In genomic region chr3:180631317-180631716, GRCh38 we compare ENCODE assay signal across 21 cellular contexts. TPM values are rescaled to one million over a fixed set of nuclear protein-coding genes. Genes with fewer than 3 reads are reported as not detected.
DNase-seq lines count a peak whose midpoint lies in the region; ATAC-seq, FAIRE-seq and TF ChIP-seq lines count a peak whose summit lies in the region.
"Had no signal": no experiment of that assay in that cellular context is flagged by ENCODE, and none has a peak within 500 bp of the region (broad histone marks: within the 10 kb centered on the region; RNA-seq: fewer than 3 reads in every experiment).

No MANE protein-coding gene starts in this region.

- no peak overlapping the region for H3K4ac ChIP-seq in H9 (ENCODE audit: low read depth, low read length)

- H3K4me2 ChIP-seq in H9 (ENCODE audit: insufficient read depth, insufficient read length, low read length) (no peak overlapping the region), PC-3 (ENCODE audit: low read length) (no peak overlapping the region)

- H3K9me3 ChIP-seq in H9 (ENCODE audit: control insufficient read depth, low read depth, low read length) (no peaks in the 10 kb centered on the region), PC-3 (ENCODE audit: low read length) (no peaks in the 10 kb centered on the region)
- H3K9me3 ChIP-seq: ascending aorta, colonic mucosa, MG63, ovary, testis had no signal

- no peak overlapping the region for H2AK5ac ChIP-seq in H9 (ENCODE audit: insufficient read length, low read length)

- H4K20me1 ChIP-seq in H9 (ENCODE audit: control insufficient read depth, insufficient read depth, insufficient read length) (no peaks in the 10 kb centered on the region), PC-3 (ENCODE audit: low read length) (0 out of 2 replicates have a peak, but pooled peaks cover 5% of the 10 kb centered on the region)

- H3K23me2 ChIP-seq in H9 (ENCODE audit: insufficient read length, low read depth, low read length, poor library complexity, severe bottlenecking): no peaks in the 10 kb centered on the region

- H3K79me2 ChIP-seq in H9 (ENCODE audit: insufficient read depth, low read length) (no peaks in the 10 kb centered on the region), PC-3 (ENCODE audit: low read length) (no peaks in the 10 kb centered on the region)

- no CpG with 5 or more reads among the region's 3 CpGs for WGBS in H9 (ENCODE audit: extremely low coverage, insufficient read length, low lambda C conversion rate)

- no peak overlapping the region for H2BK5ac ChIP-seq in H9 (ENCODE audit: insufficient read length, low read length)

- CTCF ChIA-PET in BJ (lab: Yijun Ruan, JAX) (interaction anchor here (0.8 kb wide), 1 partner anchor 14 kb away, joined by 4 read pairs; no protein-coding TSS in a partner anchor), PC-3 (lab: Charles Lee) (interaction anchor here (0.8 kb wide), 1 partner anchor 241 kb away, joined by 4 read pairs; no protein-coding TSS in a partner anchor)

- DNase-seq in BJ (ENCODE audit: low read depth): no peak
- DNase-seq in H9: no peak
- DNase-seq in PC-3: no peak
- no peak for DNase-seq in fibroblast of pulmonary artery (ENCODE audit: low read depth)
- DNase-seq in NCI-H128 (lab: John Stamatoyannopoulos, UW; ENCODE audit: unreplicated experiment): no peak
- no peak for DNase-seq in HTR-8/SVneo (ENCODE audit: insufficient read length, low spot score)
- no peak for DNase-seq in HPDE6-E6E7 (ENCODE audit: extremely low spot score)
- DNase-seq: activated CD4-positive, alpha-beta T cell treated with anti-CD3 and anti-CD28 coated beads for 1 hour; activated naive CD4-positive, alpha-beta T cell; colonic mucosa; GOT3; MG63; ovary; SHP77; stimulated activated CD4-positive, alpha-beta T cell treated with anti-CD3 and anti-CD28 coated beads, Interleukin-4, amount 100 ng/mL, for 4 hours; testis had no signal

- H4K5ac ChIP-seq in H9 (ENCODE audit: insufficient read length, low read depth, low read length): no peak overlapping the region

- H2BK12ac ChIP-seq in H9 (ENCODE audit: insufficient read length, low read depth, low read length): no peak overlapping the region

- POLR2A ChIA-PET in BJ (lab: Charles Lee): no interaction called here
- POLR2A ChIA-PET in PC-3 (lab: Charles Lee; ENCODE audit: unreplicated experiment): no interaction called here

- H3K36me3 ChIP-seq in BJ (ENCODE audit: control insufficient read depth, insufficient read depth, low read length): no peaks in the 10 kb centered on the region
- H3K36me3 ChIP-seq in PC-3 (ENCODE audit: low read depth, low read length): no peaks in the 10 kb centered on the region
- H3K36me3 ChIP-seq: ascending aorta, colonic mucosa, MG63, ovary had no signal

- H2BK120ac ChIP-seq in H9 (ENCODE audit: low read depth, low read length, poor library complexity, severe bottlenecking): no peak overlapping the region

- no peaks in the 10 kb centered on the region; a peak in 1 of 5 replicates for H3K9me3 Mint-ChIP-seq in H9

- no peaks in the 10 kb centered on the region for H3F3A ChIP-seq in PC-3 (ENCODE audit: low read length, unreplicated experiment)

- ATAC-seq in PC-3 (no peak), HG03097 (IDR thresholded peaks at IDR 0.05; ENCODE audit: low FRiP score, unreplicated experiment) (no peak)

- H3K23ac ChIP-seq in H9 (ENCODE audit: insufficient read length, low read depth, low read length): no peak overlapping the region

- no peak overlapping the region for H3K14ac ChIP-seq in H9 (ENCODE audit: insufficient read depth, low read length)

- H2AFZ ChIP-seq in H9 (ENCODE audit: low read length): no peak overlapping the region
- H2AFZ ChIP-seq in PC-3 (ENCODE audit: low read length): no peak overlapping the region

- H3K56ac ChIP-seq in H9 (ENCODE audit: insufficient read length, low read depth, low read length): no peak overlapping the region

- FAIRE-seq in HTR-8/SVneo (lab: Jason Lieb, UNC): no peak

- no peak overlapping the region for H3K4me3 Mint-ChIP-seq in H9

- no peak overlapping the region for H3K27ac Mint-ChIP-seq in H9

- no peaks in the 10 kb centered on the region for H3K4me1 Mint-ChIP-seq in H9

- H3K4me1 ChIP-seq in H9 (ENCODE audit: insufficient read depth, low read length) (no peaks in the 10 kb centered on the region), PC-3 (ENCODE audit: insufficient read depth, low read length) (no peaks in the 10 kb centered on the region)
- H3K4me1 ChIP-seq: ascending aorta, colonic mucosa, testis had no signal

- no peaks in the 10 kb centered on the region for H3K27me3 ChIP-seq in BJ (ENCODE audit: control insufficient read depth, insufficient read depth, low read length)
- H3K27me3 ChIP-seq in H9 (ENCODE audit: insufficient read depth, low read length): no peaks in the 10 kb centered on the region
- H3K27me3 ChIP-seq in PC-3 (ENCODE audit: low read length): no peaks in the 10 kb centered on the region
- H3K27me3 ChIP-seq: ascending aorta, colonic mucosa, MG63, ovary, testis had no signal

- no peak overlapping the region for H4K91ac ChIP-seq in H9 (ENCODE audit: insufficient read length, low read depth, low read length)

- H3K27ac ChIP-seq in H9 (ENCODE audit: insufficient read length, low read depth, low read length) (no peak overlapping the region), PC-3 (ENCODE audit: low read length) (no peak overlapping the region)
- H3K27ac ChIP-seq: ascending aorta, colonic mucosa, ovary, testis had no signal

- no peak overlapping the region for H3T11ph ChIP-seq in H9 (ENCODE audit: low read length)

- H3K27me3 Mint-ChIP-seq in H9 (ENCODE audit: low read depth): no peaks in the 10 kb centered on the region

- no peaks in the 10 kb centered on the region for H3K79me1 ChIP-seq in H9 (ENCODE audit: insufficient read depth, low read depth, low read length, poor library complexity, severe bottlenecking)

- no peak overlapping the region for H2BK15ac ChIP-seq in H9 (ENCODE audit: low read depth, low read length)

- BruUV-seq in PC-3 (replicated peaks; lab: Mats Ljungman, UMichigan): no TSS peak

- H3K9ac ChIP-seq in H9 (ENCODE audit: extremely low read depth, insufficient read length, low read length): no peak overlapping the region
- H3K9ac ChIP-seq in PC-3 (ENCODE audit: low read length): no peak overlapping the region

- H3K18ac ChIP-seq in H9 (ENCODE audit: insufficient read length, low read depth, low read length): no peak overlapping the region

- no peak overlapping the region for H2BK20ac ChIP-seq in H9 (ENCODE audit: low read depth, low read length, poor library complexity, severe bottlenecking)

- intact Hi-C loops in PC-3 (cut with micrococcal nuclease): loop anchor here (5.0 kb wide), 1 partner anchor 36 kb away; no protein-coding TSS in a partner anchor

- no peaks in the 10 kb centered on the region; a peak in 1 of 7 replicates for H3K36me3 Mint-ChIP-seq in H9 (ENCODE audit: insufficient read depth in 1 of 3, low read depth in 3 of 3)

- no peaks in the 10 kb centered on the region for H3K9me2 ChIP-seq in PC-3 (replicated peaks; ENCODE audit: low read length)

- peak; percentile 16; the same call in 1 of the 2 replicates for TF ChIP-seq CTCF in BJ (IDR thresholded peaks at IDR 0.05; ENCODE audit: insufficient read depth, low read depth, low read length)
- peak; percentile 50 for TF ChIP-seq CTCF in H9 (conservative IDR thresholded peaks at IDR 0.05)
- peak; percentile 45; the same call in 1 of the 2 replicates for TF ChIP-seq CTCF in PC-3 (conservative IDR thresholded peaks at IDR 0.05; ENCODE audit: low read depth, low read length)
- peak; percentile 8 for TF ChIP-seq CTCF in fibroblast of pulmonary artery (IDR thresholded peaks at IDR 0.05; ENCODE audit: low read length, missing control alignments)

- H3K4me3 ChIP-seq in BJ (ENCODE audit: low read depth, low read length): no peak overlapping the region
- H3K4me3 ChIP-seq in PC-3 (ENCODE audit: low read length): no peak overlapping the region
- no peak overlapping the region for H3K4me3 ChIP-seq in fibroblast of pulmonary artery (replicated peaks; ENCODE audit: low read depth, low read length)
- H3K4me3 ChIP-seq: ascending aorta, colonic mucosa, MG63, ovary, testis had no signal

- no peak overlapping the region for H4K8ac ChIP-seq in H9 (replicated peaks; ENCODE audit: insufficient read length, low read depth, low read length)

RNA-seq across cellular contexts. Expression of gene TTC14, which starts 29.4 kb away (rescaled TPM):
- 18.0 and 27.3 TPM in 2 replicates for polyA plus RNA-seq in BJ (2011; rRNA removed)
- 54.5 and 83.0 TPM in 2 replicates for polyA minus RNA-seq in BJ (2011; rRNA and poly(A)+ RNA removed)
- total RNA-seq in H9 (2021) (28.4 and 30.4 TPM in 2 replicates), PC-3 (2014; rRNA removed) (17.2 and 18.0 TPM in 2 replicates)

RNA-seq across cellular contexts. Expression of gene CCDC39, which starts 48.0 kb away (rescaled TPM):
- polyA plus RNA-seq in BJ (2011; rRNA removed): not detected in 2 replicates
- polyA minus RNA-seq in BJ (2011; rRNA and poly(A)+ RNA removed): not detected in 2 replicates
- total RNA-seq in H9 (2021) (0.59 and 0.79 TPM in 2 replicates), PC-3 (2014; rRNA removed) (0.04 TPM in 1 of 2 replicates, not detected in the other)
- total RNA-seq: ascending aorta, colonic mucosa, endothelial cell of umbilical vein, HT-29, skeletal muscle tissue had no signal
- polyA plus RNA-seq: endothelial cell of umbilical vein had no signal
